ENCODE assay signal across 13 cellular contexts in genomic region chr19:46480409-46480808, GRCh38. TPM values are rescaled to one million over a fixed set of nuclear protein-coding genes. Genes with fewer than 3 reads are reported as not detected.
DNase-seq lines count a peak whose midpoint lies in the region; ATAC-seq, FAIRE-seq and TF ChIP-seq lines count a peak whose summit lies in the region.
"Had no signal": no experiment of that assay in that cellular context is flagged by ENCODE, and none has a peak within 500 bp of the region (broad histone marks: within the 10 kb centered on the region; RNA-seq: fewer than 3 reads in every experiment).

No MANE protein-coding gene starts in this region.

- no peaks in the 10 kb centered on the region for H3K9me2 ChIP-seq in hepatocyte (replicated peaks; ENCODE audit: insufficient read depth)

- DNase-seq in body of pancreas (peak in 1 of 4 donors; percentile 36), hepatocyte (ENCODE audit: low spot score) (peak; percentile 81), GM12891 (ENCODE audit: insufficient read length, low spot score) (no peak), NCI-H146 (lab: John Stamatoyannopoulos, UW) (no peak)
- DNase-seq in activated CD4-positive, alpha-beta T cell treated with anti-CD3 and anti-CD28 coated beads, Interleukin-2, amount 50 U/mL, for 48 hours = no peak
- DNase-seq in stimulated activated CD8-positive, alpha-beta memory T cell treated with anti-CD3 and anti-CD28 coated beads, Interleukin-4, amount 100 ng/mL, for 48 hours = no peak
- DNase-seq: activated naive CD4-positive, alpha-beta T cell treated with anti-CD3 and anti-CD28 coated beads, Interleukin-2, amount 10 ng/mL, durations not matched to agents 7 days and 5 days; DMS53; natural killer cell had no signal

- peak overlapping the region; percentile 66 for H3K4me2 ChIP-seq in hepatocyte
- H3K4me2 ChIP-seq in skeletal muscle satellite cell (ENCODE audit: low read length) = peak overlapping the region; percentile 68

- no peak overlapping the region for H3K4me3 ChIP-seq in HUES48 (ENCODE audit: low read depth, low read length)
- no peak overlapping the region for H3K4me3 ChIP-seq in body of pancreas
- H3K4me3 ChIP-seq in hepatocyte = no peak overlapping the region
- H3K4me3 ChIP-seq in skeletal muscle satellite cell (ENCODE audit: low read length) = no peak overlapping the region

- H3K79me2 ChIP-seq in hepatocyte = no peaks in the 10 kb centered on the region

- FAIRE-seq in GM12891 (lab: Jason Lieb, UNC) = no peak
- FAIRE-seq: frontal cortex had no signal

- intact Hi-C loops in body of pancreas (cut with DNase I) = no loop called here

- H3K9me3 ChIP-seq in HUES48 (ENCODE audit: control insufficient read depth, insufficient read depth, low read length) (no peaks in the 10 kb centered on the region), body of pancreas (no peaks in the 10 kb centered on the region), hepatocyte (ENCODE audit: low read depth) (no peaks in the 10 kb centered on the region), skeletal muscle satellite cell (replicated peaks; ENCODE audit: low read length) (no peaks in the 10 kb centered on the region)

- H3K27me3 ChIP-seq in HUES48 (ENCODE audit: control insufficient read depth, insufficient read depth, low read length) = no peaks in the 10 kb centered on the region
- H3K27me3 ChIP-seq in body of pancreas = no peaks in the 10 kb centered on the region
- H3K27me3 ChIP-seq in hepatocyte = no peaks in the 10 kb centered on the region
- no peaks in the 10 kb centered on the region for H3K27me3 ChIP-seq in skeletal muscle satellite cell (ENCODE audit: control insufficient read depth, insufficient read depth, low read length)

- H3K4me1 ChIP-seq in HUES48 (ENCODE audit: control insufficient read depth, insufficient read depth, low read length) (peaks cover 7% of the 10 kb centered on the region), body of pancreas (no peaks in the 10 kb centered on the region), hepatocyte (ENCODE audit: insufficient read depth) (peaks cover 23% of the 10 kb centered on the region), skeletal muscle satellite cell (ENCODE audit: control insufficient read depth, insufficient read depth, low read length) (peaks cover 50% of the 10 kb centered on the region)

- no peak overlapping the region for H3K9ac ChIP-seq in HUES48 (ENCODE audit: low read depth, low read length)
- H3K9ac ChIP-seq in skeletal muscle satellite cell (ENCODE audit: low read depth, low read length) = peak overlapping the region; percentile 81

- TF ChIP-seq POLR2A in body of pancreas (IDR thresholded peaks at IDR 0.05) (no peak), GM12891 (IDR thresholded peaks at IDR 0.05; ENCODE audit: low read depth, low read length) (no peak)

- TF ChIP-seq CTCF in body of pancreas (IDR thresholded peaks at IDR 0.05) = no peak
- TF ChIP-seq CTCF in hepatocyte (IDR thresholded peaks at IDR 0.05; ENCODE audit: poor library complexity) = no peak

- no peaks in the 10 kb centered on the region for H4K20me1 ChIP-seq in hepatocyte (ENCODE audit: insufficient read depth, poor library complexity, severe bottlenecking)

- H3K27ac ChIP-seq in HUES48 (ENCODE audit: low read depth, low read length) = peak overlapping the region; percentile 33
- no peak overlapping the region for H3K27ac ChIP-seq in body of pancreas
- peak overlapping the region; percentile 94 for H3K27ac ChIP-seq in hepatocyte

- H2AFZ ChIP-seq in hepatocyte = peak overlapping the region; percentile 17

- WGBS in body of pancreas, 2 donors = 49 to 56% methylated on average over 13 of the region's 13 CpGs
- 17% methylated on average over 13 of the region's 13 CpGs for WGBS in hepatocyte (ENCODE audit: low lambda C conversion rate, missing lambda C conversion rate)

- H3K36me3 ChIP-seq in HUES48 (ENCODE audit: control insufficient read depth, insufficient read depth, low read length) (no peaks in the 10 kb centered on the region), body of pancreas (replicated peaks in 1 of 2; ENCODE audit: insufficient read depth in 1 of 2, low read depth in 2 of 2) (no peaks in the 10 kb centered on the region), hepatocyte (replicated peaks; ENCODE audit: insufficient read depth, low read depth) (no peaks in the 10 kb centered on the region), skeletal muscle satellite cell (ENCODE audit: insufficient read depth, low read length) (no peaks in the 10 kb centered on the region)

- ATAC-seq in body of pancreas = peak; percentile 18
- ATAC-seq: natural killer cell had no signal

TF ChIP-seq in GM12891, 5 proteins besides CTCF, POLR2A, EP300 and RAD21:
- TF ChIP-seq POU2F2 (IDR thresholded peaks at IDR 0.05; ENCODE audit: low read depth, low read length) = no peak
- no peak for TF ChIP-seq POLR2AphosphoS5 (IDR thresholded peaks at IDR 0.05; ENCODE audit: low read depth, low read length)
- no peak for TF ChIP-seq PAX5 (IDR thresholded peaks at IDR 0.05; ENCODE audit: insufficient read depth, low read length, severe bottlenecking)
- TF ChIP-seq TAF1 (IDR thresholded peaks at IDR 0.05; ENCODE audit: low read depth, low read length) = no peak
- TF ChIP-seq SPI1 (IDR thresholded peaks at IDR 0.05; ENCODE audit: low read depth, low read length) = no peak

RNA-seq across cellular contexts. Expression of gene PNMA8A, which starts 9.0 kb away (rescaled TPM):
- 1 to 10 TPM; 4.3 to 6.5 TPM for total RNA-seq in body of pancreas
- total RNA-seq in hepatocyte = 11.2 and 11.4 TPM in 2 replicates
- polyA plus RNA-seq in hepatocyte = 5.5 and 6.4 TPM in 2 replicates
- total RNA-seq in skeletal muscle satellite cell (2012; rRNA removed) = 1.5 and 5.3 TPM in 2 replicates
- polyA plus RNA-seq in GM12891 (2012; ENCODE audit: low read depth, missing spikeins) = 0.05 TPM
- total RNA-seq: HT1080, natural killer cell had no signal

RNA-seq across cellular contexts. Expression of gene PNMA8B, which starts 15.3 kb away (rescaled TPM):
- total RNA-seq in body of pancreas (1 to 10 TPM; 2.1 to 2.6 TPM), hepatocyte (0.32 and 1.0 TPM in 2 replicates)
- polyA plus RNA-seq in hepatocyte = 0.50 and 0.57 TPM in 2 replicates
- total RNA-seq in skeletal muscle satellite cell (2012; rRNA removed) = 0.22 and 0.76 TPM in 2 replicates
- not detected for polyA plus RNA-seq in GM12891 (2012; ENCODE audit: low read depth, missing spikeins)
- total RNA-seq: HT1080 had no signal

RNA-seq across cellular contexts. Expression of gene PNMA8C, which starts 51.7 kb away (rescaled TPM):
- not detected for total RNA-seq in body of pancreas
- 0.27 TPM in 1 of 2 replicates, not detected in the other for total RNA-seq in hepatocyte
- polyA plus RNA-seq in hepatocyte = not detected in 2 replicates
- total RNA-seq in skeletal muscle satellite cell (2012; rRNA removed) = under 0.01 TPM in 1 of 2 replicates, not detected in the other
- polyA plus RNA-seq in GM12891 (2012; ENCODE audit: low read depth, missing spikeins) = not detected
- total RNA-seq: HT1080 had no signal

Comparison
In these comparisons a context has a peak if more than half of its experiments do, and no peak if none do; other contexts are left out.
1. H3K27ac ChIP-seq: peak in HUES48 (single experiment) and hepatocyte (single experiment); none in body of pancreas (0 of 4).